In the genomic region with DNA sequence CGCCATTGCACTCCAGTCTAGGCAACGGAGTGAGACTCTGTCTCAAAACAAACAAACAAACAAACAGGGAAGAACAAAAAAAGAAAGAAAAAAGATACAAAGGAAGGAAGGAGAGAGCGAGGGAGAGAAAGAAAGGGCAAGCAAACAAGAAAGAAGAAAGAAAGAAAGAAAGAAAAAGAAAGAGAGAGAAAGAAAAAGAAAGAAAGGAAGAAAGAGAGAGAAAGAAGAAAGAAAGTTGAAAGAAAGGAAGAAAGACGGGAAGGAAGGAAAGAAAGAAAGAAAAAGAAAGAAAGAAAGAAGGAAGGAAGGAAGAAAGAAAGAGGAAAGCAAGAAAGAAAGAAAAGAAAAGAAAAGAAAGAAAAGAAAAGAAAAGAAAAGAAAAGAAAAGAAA, we compare ENCODE assay signal across 10 cellular contexts. TPM values are rescaled to one million over a fixed set of nuclear protein-coding genes. Genes with fewer than 3 reads are reported as not detected.
DNase-seq lines count a peak whose midpoint lies in the region; ATAC-seq and TF ChIP-seq lines count a peak whose summit lies in the region.
"Had no signal": no experiment of that assay in that cellular context is flagged by ENCODE, and none has a peak within 500 bp of the region (broad histone marks: within the 10 kb centered on the region; RNA-seq: fewer than 3 reads in every experiment).

No MANE protein-coding gene starts in this region.

- intact Hi-C loops in heart right ventricle (cut with DNase I): loop anchor here in 3 of 10 donors (2.0 to 5.0 kb wide), 2 partner anchors 46 to 50 kb away; a partner anchor contains a TSS
- intact Hi-C loops in Right ventricle myocardium superior (cut with DNase I): no loop called here
- intact Hi-C loops in activated T-helper 1 cell treated with anti-CD3 and anti-CD28 coated beads, Interleukin-12 subunit alpha, Interleukin-12 subunit beta, Interleukin-2, Interleukin-4 antibody, amounts not matched to agents 30 ng/mL and 10 ng/mL and 1 ng/mL, durations not matched to agents 14 hours and 24 hours and 36 hours (cut with micrococcal nuclease): loop anchor here (2.0 to 5.0 kb wide), 2 partner anchors 51 to 82 kb away; a partner anchor contains a TSS
- intact Hi-C loops in lower lobe of right lung (cut with DNase I): no loop called here

- CTCF ChIA-PET in GM10248 (lab: Yijun Ruan, JAX): interaction anchor here (0.6 to 1.8 kb wide), 10 partner anchors 10 to 88 kb away, joined by 3 to 9 read pairs (median 4); a partner anchor contains a TSS

- H3K4me3 ChIP-seq in heart right ventricle (peak overlapping the region in 6 of 10 donors; percentile 53 to 66 (median 62)), lower lobe of right lung (peak overlapping the region; percentile 62), upper lobe of left lung (peak overlapping the region in 3 of 4 donors; percentile 49 to 59 (median 56))

- peaks cover 30% of the 10 kb centered on the region for H3K27me3 Mint-ChIP-seq in activated T-helper 1 cell treated with anti-CD3 and anti-CD28 coated beads, Interleukin-12 subunit alpha, Interleukin-12 subunit beta, Interleukin-2, Interleukin-4 antibody, amounts not matched to agents 30 ng/mL and 10 ng/mL and 1 ng/mL, durations not matched to agents 14 hours and 24 hours and 36 hours (ENCODE audit: insufficient read depth)

- H3K27ac ChIP-seq in heart right ventricle (peak overlapping the region in 2 of 10 donors; percentile 74 to 86), lower lobe of right lung (no peak overlapping the region), upper lobe of left lung (peak overlapping the region in 1 of 4 donors; percentile 27)

- POLR2A ChIA-PET in GM10248 (lab: Yijun Ruan, JAX): no interaction called here

- no peak for TF ChIP-seq CTCF in heart right ventricle (IDR thresholded peaks at IDR 0.05)
- no peak for TF ChIP-seq CTCF in lower lobe of right lung (IDR thresholded peaks at IDR 0.05)
- TF ChIP-seq CTCF in upper lobe of left lung (IDR thresholded peaks at IDR 0.05): no peak
- no peak for TF ChIP-seq CTCF in GM10248 (IDR thresholded peaks at IDR 0.05; ENCODE audit: control extremely low read depth, extremely low read depth, low read depth, missing control alignments)

- H3K9me3 Mint-ChIP-seq in activated T-helper 1 cell treated with anti-CD3 and anti-CD28 coated beads, Interleukin-12 subunit alpha, Interleukin-12 subunit beta, Interleukin-2, Interleukin-4 antibody, amounts not matched to agents 30 ng/mL and 10 ng/mL and 1 ng/mL, durations not matched to agents 14 hours and 24 hours and 36 hours: no peaks in the 10 kb centered on the region

- TF ChIP-seq EP300 in upper lobe of left lung (IDR thresholded peaks at IDR 0.05): no peak

- 50 to 73% methylated on average over 4 of the region's 4 CpGs for WGBS in heart right ventricle, 2 donors
- WGBS in upper lobe of left lung, 2 donors: 59 to 65% methylated on average over 4 of the region's 4 CpGs

- DNase-seq in heart right ventricle (no peak), Right ventricle myocardium superior (no peak), lower lobe of right lung (no peak), upper lobe of left lung (no peak), GM10248 (ENCODE audit: extremely low spot score) (no peak)
- no peak for DNase-seq in activated T-helper 1 cell treated with anti-CD3 and anti-CD28 coated beads, Interleukin-12 subunit alpha, Interleukin-12 subunit beta, Interleukin-2, Interleukin-4 antibody, amounts not matched to agents 30 ng/mL and 10 ng/mL and 1 ng/mL, durations not matched to agents 14 hours and 24 hours and 36 hours (ENCODE audit: low spot score)
- DNase-seq: NCI-H1048 had no signal

- no peaks in the 10 kb centered on the region for H3K36me3 ChIP-seq in heart right ventricle
- no peaks in the 10 kb centered on the region for H3K36me3 ChIP-seq in lower lobe of right lung
- no peaks in the 10 kb centered on the region for H3K36me3 ChIP-seq in upper lobe of left lung

- H3K9me3 ChIP-seq in heart right ventricle: no peaks in the 10 kb centered on the region
- no peaks in the 10 kb centered on the region for H3K9me3 ChIP-seq in lower lobe of right lung
- H3K9me3 ChIP-seq in upper lobe of left lung: no peaks in the 10 kb centered on the region

- TF ChIP-seq POLR2A in upper lobe of left lung (IDR thresholded peaks at IDR 0.05): no peak

- no peaks in the 10 kb centered on the region for H3K36me3 Mint-ChIP-seq in activated T-helper 1 cell treated with anti-CD3 and anti-CD28 coated beads, Interleukin-12 subunit alpha, Interleukin-12 subunit beta, Interleukin-2, Interleukin-4 antibody, amounts not matched to agents 30 ng/mL and 10 ng/mL and 1 ng/mL, durations not matched to agents 14 hours and 24 hours and 36 hours (ENCODE audit: low read depth)
- H3K36me3 Mint-ChIP-seq: CD4-positive, CD25-positive, alpha-beta regulatory T cell had no signal

- H3K4me3 Mint-ChIP-seq in activated T-helper 1 cell treated with anti-CD3 and anti-CD28 coated beads, Interleukin-12 subunit alpha, Interleukin-12 subunit beta, Interleukin-2, Interleukin-4 antibody, amounts not matched to agents 30 ng/mL and 10 ng/mL and 1 ng/mL, durations not matched to agents 14 hours and 24 hours and 36 hours: peak overlapping the region; percentile 55

- ATAC-seq in heart right ventricle (no peak), Right ventricle myocardium superior (ENCODE audit: poor library complexity) (no peak), lower lobe of right lung (no peak), upper lobe of left lung (ENCODE audit: low FRiP score in 2 of 2) (no peak), HG02571 (IDR thresholded peaks at IDR 0.05; ENCODE audit: unreplicated experiment) (no peak), HG03108 (IDR thresholded peaks at IDR 0.05; ENCODE audit: unreplicated experiment) (no peak)

- no peak overlapping the region for H3K27ac Mint-ChIP-seq in activated T-helper 1 cell treated with anti-CD3 and anti-CD28 coated beads, Interleukin-12 subunit alpha, Interleukin-12 subunit beta, Interleukin-2, Interleukin-4 antibody, amounts not matched to agents 30 ng/mL and 10 ng/mL and 1 ng/mL, durations not matched to agents 14 hours and 24 hours and 36 hours
- H3K27ac Mint-ChIP-seq: CD4-positive, CD25-positive, alpha-beta regulatory T cell had no signal

- peaks cover 5% of the 10 kb centered on the region for H3K4me1 Mint-ChIP-seq in activated T-helper 1 cell treated with anti-CD3 and anti-CD28 coated beads, Interleukin-12 subunit alpha, Interleukin-12 subunit beta, Interleukin-2, Interleukin-4 antibody, amounts not matched to agents 30 ng/mL and 10 ng/mL and 1 ng/mL, durations not matched to agents 14 hours and 24 hours and 36 hours (ENCODE audit: low read depth)

- H3K4me1 ChIP-seq in heart right ventricle (peaks cover 0 to 25% (median 7%) of the 10 kb centered on the region in 9 donors), lower lobe of right lung (peaks cover 10% of the 10 kb centered on the region), upper lobe of left lung (peaks cover 0 to 7% (median 3%) of the 10 kb centered on the region in 4 donors)

- H3K27me3 ChIP-seq in heart right ventricle: peaks cover 0 to 33% (median 0%) of the 10 kb centered on the region in 7 donors
- H3K27me3 ChIP-seq in lower lobe of right lung (ENCODE audit: low read depth): peaks cover 4% of the 10 kb centered on the region
- no peaks in the 10 kb centered on the region for H3K27me3 ChIP-seq in upper lobe of left lung

RNA-seq across cellular contexts. Expression of a gene that starts 13.1 kb away (rescaled TPM):
- 1 to 10 TPM in 1 of 10 donors, under 1 TPM in 7, not detected in 2; 0.19 to 1.4 (median 0.46) TPM for total RNA-seq in heart right ventricle
- polyA plus RNA-seq in heart right ventricle: under 1 TPM; 0.17 to 0.44 TPM
- total RNA-seq in Right ventricle myocardium superior: 0.56 TPM
- not detected in 2 replicates for total RNA-seq in activated T-helper 1 cell treated with anti-CD3 and anti-CD28 coated beads, Interleukin-12 subunit alpha, Interleukin-12 subunit beta, Interleukin-2, Interleukin-4 antibody, amounts not matched to agents 30 ng/mL and 10 ng/mL and 1 ng/mL, durations not matched to agents 14 hours and 24 hours and 36 hours
- total RNA-seq in lower lobe of right lung: 0.38 TPM
- 1 to 10 TPM in 2 of 6 donors, not detected in 4; 1.3 to 1.8 TPM for total RNA-seq in upper lobe of left lung
- total RNA-seq: CD4-positive, CD25-positive, alpha-beta regulatory T cell had no signal
- polyA plus RNA-seq: CD4-positive, CD25-positive, alpha-beta regulatory T cell had no signal

RNA-seq across cellular contexts. Expression of a gene that starts 50.0 kb away (rescaled TPM):
- total RNA-seq in heart right ventricle (10 to 100 TPM; 16.3 to 28.0 (median 20.5) TPM), Right ventricle myocardium superior (14.6 TPM), lower lobe of right lung (20.7 TPM), upper lobe of left lung (10 to 100 TPM; 10.4 to 25.1 (median 13.4) TPM)
- 10 to 100 TPM; 10.9 to 16.6 TPM for polyA plus RNA-seq in heart right ventricle
- total RNA-seq in activated T-helper 1 cell treated with anti-CD3 and anti-CD28 coated beads, Interleukin-12 subunit alpha, Interleukin-12 subunit beta, Interleukin-2, Interleukin-4 antibody, amounts not matched to agents 30 ng/mL and 10 ng/mL and 1 ng/mL, durations not matched to agents 14 hours and 24 hours and 36 hours: 11.7 and 11.8 TPM in 2 replicates

RNA-seq across cellular contexts. Expression of a gene that starts 50.3 kb away (rescaled TPM):
- total RNA-seq in heart right ventricle: 10 to 100 TPM; 12.2 to 20.6 (median 16.6) TPM
- polyA plus RNA-seq in heart right ventricle: 10 to 100 TPM in 1 of 2 donors, 1 to 10 TPM in 1; 9.0 to 10.5 TPM
- 16.5 TPM for total RNA-seq in Right ventricle myocardium superior
- 16.3 and 16.6 TPM in 2 replicates for total RNA-seq in activated T-helper 1 cell treated with anti-CD3 and anti-CD28 coated beads, Interleukin-12 subunit alpha, Interleukin-12 subunit beta, Interleukin-2, Interleukin-4 antibody, amounts not matched to agents 30 ng/mL and 10 ng/mL and 1 ng/mL, durations not matched to agents 14 hours and 24 hours and 36 hours
- 10.9 TPM for total RNA-seq in lower lobe of right lung
- total RNA-seq in upper lobe of left lung: 10 to 100 TPM in 2 of 6 donors, 1 to 10 TPM in 4; 3.9 to 13.4 (median 9.2) TPM
